Comparison of ENCODE assay signal across 1 cellular context in genomic region chr17:7851438-7852261, GRCh38.
TF ChIP-seq lines count a peak whose summit lies in the region.

No MANE protein-coding gene starts in this region.

TF ChIP-seq in HepG2, 621 proteins besides CTCF, POLR2A, EP300 and RAD21 (continued from another document and continues in another):
- no peak for TF ChIP-seq CREB3 (CRISPR knock-in tag; IDR thresholded peaks at IDR 0.05)
- no peak for TF ChIP-seq TEAD2 (CRISPR knock-in tag; IDR thresholded peaks at IDR 0.05)
- TF ChIP-seq PLSCR1 (CRISPR knock-in tag; IDR thresholded peaks at IDR 0.05; ENCODE audit: borderline replicate concordance), result no peak
- peak; percentile 82 for TF ChIP-seq BORCS8-MEF2B (CRISPR knock-in tag; IDR thresholded peaks at IDR 0.05)
- TF ChIP-seq, protein P1, sequence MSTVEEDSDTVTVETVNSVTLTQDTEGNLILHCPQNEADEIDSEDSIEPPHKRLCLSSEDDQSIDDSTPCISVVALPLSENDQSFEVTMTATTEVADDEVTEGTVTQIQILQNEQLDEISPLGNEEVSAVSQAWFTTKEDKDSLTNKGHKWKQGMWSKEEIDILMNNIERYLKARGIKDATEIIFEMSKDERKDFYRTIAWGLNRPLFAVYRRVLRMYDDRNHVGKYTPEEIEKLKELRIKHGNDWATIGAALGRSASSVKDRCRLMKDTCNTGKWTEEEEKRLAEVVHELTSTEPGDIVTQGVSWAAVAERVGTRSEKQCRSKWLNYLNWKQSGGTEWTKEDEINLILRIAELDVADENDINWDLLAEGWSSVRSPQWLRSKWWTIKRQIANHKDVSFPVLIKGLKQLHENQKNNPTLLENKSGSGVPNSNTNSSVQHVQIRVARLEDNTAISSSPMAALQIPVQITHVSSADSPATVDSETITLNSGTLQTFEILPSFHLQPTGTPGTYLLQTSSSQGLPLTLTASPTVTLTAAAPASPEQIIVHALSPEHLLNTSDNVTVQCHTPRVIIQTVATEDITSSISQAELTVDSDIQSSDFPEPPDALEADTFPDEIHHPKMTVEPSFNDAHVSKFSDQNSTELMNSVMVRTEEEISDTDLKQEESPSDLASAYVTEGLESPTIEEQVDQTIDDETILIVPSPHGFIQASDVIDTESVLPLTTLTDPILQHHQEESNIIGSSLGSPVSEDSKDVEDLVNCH (CRISPR knock-in tag; IDR thresholded peaks at IDR 0.05), result no peak
- TF ChIP-seq ZNF44 (CRISPR knock-in tag; IDR thresholded peaks at IDR 0.05), result no peak
- no peak; the same call in 1 of the 2 replicates for TF ChIP-seq PAF1 (CRISPR knock-in tag; IDR thresholded peaks at IDR 0.05)
- TF ChIP-seq, protein P2, sequence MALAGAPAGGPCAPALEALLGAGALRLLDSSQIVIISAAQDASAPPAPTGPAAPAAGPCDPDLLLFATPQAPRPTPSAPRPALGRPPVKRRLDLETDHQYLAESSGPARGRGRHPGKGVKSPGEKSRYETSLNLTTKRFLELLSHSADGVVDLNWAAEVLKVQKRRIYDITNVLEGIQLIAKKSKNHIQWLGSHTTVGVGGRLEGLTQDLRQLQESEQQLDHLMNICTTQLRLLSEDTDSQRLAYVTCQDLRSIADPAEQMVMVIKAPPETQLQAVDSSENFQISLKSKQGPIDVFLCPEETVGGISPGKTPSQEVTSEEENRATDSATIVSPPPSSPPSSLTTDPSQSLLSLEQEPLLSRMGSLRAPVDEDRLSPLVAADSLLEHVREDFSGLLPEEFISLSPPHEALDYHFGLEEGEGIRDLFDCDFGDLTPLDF (CRISPR knock-in tag; IDR thresholded peaks at IDR 0.05), result no peak
- TF ChIP-seq ZZZ3 (CRISPR knock-in tag; IDR thresholded peaks at IDR 0.05; ENCODE audit: borderline replicate concordance), result no peak
- TF ChIP-seq ZHX2 (IDR thresholded peaks at IDR 0.05; ENCODE audit: low read depth), result peak; percentile 54; the same call in 1 of the 2 replicates
- TF ChIP-seq ZHX2 (CRISPR knock-in tag; IDR thresholded peaks at IDR 0.05; ENCODE audit: borderline replicate concordance), result no peak
- TF ChIP-seq ZBTB46 (CRISPR knock-in tag; IDR thresholded peaks at IDR 0.05; ENCODE audit: borderline replicate concordance), result no peak
- TF ChIP-seq ZBTB20 (CRISPR knock-in tag; IDR thresholded peaks at IDR 0.05; ENCODE audit: borderline replicate concordance, low read depth), result no peak
- no peak for TF ChIP-seq NFE2L2 (IDR thresholded peaks at IDR 0.05; ENCODE audit: low read length)
- TF ChIP-seq, protein P3, sequence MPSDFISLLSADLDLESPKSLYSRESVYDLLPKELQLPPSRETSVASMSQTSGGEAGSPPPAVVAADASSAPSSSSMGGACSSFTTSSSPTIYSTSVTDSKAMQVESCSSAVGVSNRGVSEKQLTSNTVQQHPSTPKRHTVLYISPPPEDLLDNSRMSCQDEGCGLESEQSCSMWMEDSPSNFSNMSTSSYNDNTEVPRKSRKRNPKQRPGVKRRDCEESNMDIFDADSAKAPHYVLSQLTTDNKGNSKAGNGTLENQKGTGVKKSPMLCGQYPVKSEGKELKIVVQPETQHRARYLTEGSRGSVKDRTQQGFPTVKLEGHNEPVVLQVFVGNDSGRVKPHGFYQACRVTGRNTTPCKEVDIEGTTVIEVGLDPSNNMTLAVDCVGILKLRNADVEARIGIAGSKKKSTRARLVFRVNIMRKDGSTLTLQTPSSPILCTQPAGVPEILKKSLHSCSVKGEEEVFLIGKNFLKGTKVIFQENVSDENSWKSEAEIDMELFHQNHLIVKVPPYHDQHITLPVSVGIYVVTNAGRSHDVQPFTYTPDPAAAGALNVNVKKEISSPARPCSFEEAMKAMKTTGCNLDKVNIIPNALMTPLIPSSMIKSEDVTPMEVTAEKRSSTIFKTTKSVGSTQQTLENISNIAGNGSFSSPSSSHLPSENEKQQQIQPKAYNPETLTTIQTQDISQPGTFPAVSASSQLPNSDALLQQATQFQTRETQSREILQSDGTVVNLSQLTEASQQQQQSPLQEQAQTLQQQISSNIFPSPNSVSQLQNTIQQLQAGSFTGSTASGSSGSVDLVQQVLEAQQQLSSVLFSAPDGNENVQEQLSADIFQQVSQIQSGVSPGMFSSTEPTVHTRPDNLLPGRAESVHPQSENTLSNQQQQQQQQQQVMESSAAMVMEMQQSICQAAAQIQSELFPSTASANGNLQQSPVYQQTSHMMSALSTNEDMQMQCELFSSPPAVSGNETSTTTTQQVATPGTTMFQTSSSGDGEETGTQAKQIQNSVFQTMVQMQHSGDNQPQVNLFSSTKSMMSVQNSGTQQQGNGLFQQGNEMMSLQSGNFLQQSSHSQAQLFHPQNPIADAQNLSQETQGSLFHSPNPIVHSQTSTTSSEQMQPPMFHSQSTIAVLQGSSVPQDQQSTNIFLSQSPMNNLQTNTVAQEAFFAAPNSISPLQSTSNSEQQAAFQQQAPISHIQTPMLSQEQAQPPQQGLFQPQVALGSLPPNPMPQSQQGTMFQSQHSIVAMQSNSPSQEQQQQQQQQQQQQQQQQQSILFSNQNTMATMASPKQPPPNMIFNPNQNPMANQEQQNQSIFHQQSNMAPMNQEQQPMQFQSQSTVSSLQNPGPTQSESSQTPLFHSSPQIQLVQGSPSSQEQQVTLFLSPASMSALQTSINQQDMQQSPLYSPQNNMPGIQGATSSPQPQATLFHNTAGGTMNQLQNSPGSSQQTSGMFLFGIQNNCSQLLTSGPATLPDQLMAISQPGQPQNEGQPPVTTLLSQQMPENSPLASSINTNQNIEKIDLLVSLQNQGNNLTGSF (CRISPR knock-in tag; IDR thresholded peaks at IDR 0.05), result no peak
- TF ChIP-seq ZNF3 (CRISPR knock-in tag; IDR thresholded peaks at IDR 0.05), result no peak
- TF ChIP-seq, protein P4, sequence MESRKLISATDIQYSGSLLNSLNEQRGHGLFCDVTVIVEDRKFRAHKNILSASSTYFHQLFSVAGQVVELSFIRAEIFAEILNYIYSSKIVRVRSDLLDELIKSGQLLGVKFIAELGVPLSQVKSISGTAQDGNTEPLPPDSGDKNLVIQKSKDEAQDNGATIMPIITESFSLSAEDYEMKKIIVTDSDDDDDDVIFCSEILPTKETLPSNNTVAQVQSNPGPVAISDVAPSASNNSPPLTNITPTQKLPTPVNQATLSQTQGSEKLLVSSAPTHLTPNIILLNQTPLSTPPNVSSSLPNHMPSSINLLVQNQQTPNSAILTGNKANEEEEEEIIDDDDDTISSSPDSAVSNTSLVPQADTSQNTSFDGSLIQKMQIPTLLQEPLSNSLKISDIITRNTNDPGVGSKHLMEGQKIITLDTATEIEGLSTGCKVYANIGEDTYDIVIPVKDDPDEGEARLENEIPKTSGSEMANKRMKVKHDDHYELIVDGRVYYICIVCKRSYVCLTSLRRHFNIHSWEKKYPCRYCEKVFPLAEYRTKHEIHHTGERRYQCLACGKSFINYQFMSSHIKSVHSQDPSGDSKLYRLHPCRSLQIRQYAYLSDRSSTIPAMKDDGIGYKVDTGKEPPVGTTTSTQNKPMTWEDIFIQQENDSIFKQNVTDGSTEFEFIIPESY (CRISPR knock-in tag; IDR thresholded peaks at IDR 0.05), result peak; percentile 98
- TF ChIP-seq ZNF891 (CRISPR knock-in tag; IDR thresholded peaks at IDR 0.05), result 0 out of 2 replicates have a peak, but pooled peaks have one; percentile 19
- TF ChIP-seq GPN1 (CRISPR knock-in tag; IDR thresholded peaks at IDR 0.05; ENCODE audit: borderline replicate concordance), result no peak
- TF ChIP-seq ZFP36L2 (CRISPR knock-in tag; IDR thresholded peaks at IDR 0.05), result no peak
- peak; percentile 59 for TF ChIP-seq RBM39 (IDR thresholded peaks at IDR 0.05; ENCODE audit: low read depth, low read length, poor library complexity, severe bottlenecking)
- peak; percentile 63; the same call in 1 of the 2 replicates for TF ChIP-seq SAFB2 (CRISPR knock-in tag; IDR thresholded peaks at IDR 0.05; ENCODE audit: borderline replicate concordance, low read depth)
- TF ChIP-seq MAF1 (CRISPR knock-in tag; IDR thresholded peaks at IDR 0.05; ENCODE audit: borderline replicate concordance), result no peak
- TF ChIP-seq ZNF138 (CRISPR knock-in tag; IDR thresholded peaks at IDR 0.05; ENCODE audit: low read depth), result peak; percentile 24; the same call in 1 of the 2 replicates
- TF ChIP-seq IRF2 (CRISPR knock-in tag; IDR thresholded peaks at IDR 0.05), result 0 out of 2 replicates have a peak, but pooled peaks have one; percentile 18
- TF ChIP-seq ZBTB49 (CRISPR knock-in tag; IDR thresholded peaks at IDR 0.05; ENCODE audit: borderline replicate concordance), result no peak
- no peak for TF ChIP-seq ZNF672 (CRISPR knock-in tag; IDR thresholded peaks at IDR 0.05)
- TF ChIP-seq SALL2 (CRISPR knock-in tag; IDR thresholded peaks at IDR 0.05), result peak; percentile 67
- TF ChIP-seq ZNF430 (CRISPR knock-in tag; IDR thresholded peaks at IDR 0.05), result peak; percentile 55; the same call in 1 of the 2 replicates
- TF ChIP-seq CREM (IDR thresholded peaks at IDR 0.05), result no peak
- TF ChIP-seq CREM (CRISPR knock-in tag; IDR thresholded peaks at IDR 0.05), result no peak
- no peak for TF ChIP-seq RARG (CRISPR knock-in tag; IDR thresholded peaks at IDR 0.05; ENCODE audit: low read depth)
- no peak for TF ChIP-seq ZSCAN22 (CRISPR knock-in tag; IDR thresholded peaks at IDR 0.05)
- TF ChIP-seq KDM3A (CRISPR knock-in tag; IDR thresholded peaks at IDR 0.05; ENCODE audit: low read depth), result peak; percentile 92
- no peak for TF ChIP-seq ZBTB3 (CRISPR knock-in tag; IDR thresholded peaks at IDR 0.05; ENCODE audit: borderline replicate concordance, low read depth)
- peak; percentile 67; the same call in 1 of the 2 replicates for TF ChIP-seq MYC (CRISPR knock-in tag; IDR thresholded peaks at IDR 0.05; ENCODE audit: borderline replicate concordance)
